24 cellular contexts compared by ENCODE assay signal in genomic region chr13:44976949-44977583, GRCh38. TPM values are rescaled to one million over a fixed set of nuclear protein-coding genes. Genes with fewer than 3 reads are reported as not detected.
A peak's percentile ranks its signal among the peaks of the same experiment; 100 is the strongest.
DNase-seq lines count a peak whose midpoint lies in the region; ATAC-seq and TF ChIP-seq lines count a peak whose summit lies in the region.
"Had no signal": no experiment of that assay in that cellular context is flagged by ENCODE, and none has a peak within 500 bp of the region (broad histone marks: within the 10 kb centered on the region; RNA-seq: fewer than 3 reads in every experiment).

No MANE protein-coding gene starts in this region.

- no peaks in the 10 kb centered on the region for H3K27me3 Mint-ChIP-seq in activated T-helper 17 cell treated with anti-CD3 and anti-CD28 coated beads, Interleukin-2, amount 50 U/mL, for 72 hours

- intact Hi-C loops in upper lobe of right lung (cut with DNase I): loop anchor here (10.0 kb wide), 1 partner anchor 492 kb away; no protein-coding TSS in a partner anchor

- DNase-seq in left kidney (ENCODE audit: low read depth, low spot score): peak; percentile 12
- no peak for DNase-seq in upper lobe of right lung
- DNase-seq in HUDEP-2 (lab: John Stamatoyannopoulos, UW; ENCODE audit: unreplicated experiment in 76 of 76): no peak
- DNase-seq: Caco-2; CD8-positive, alpha-beta T cell; DMS79 treated with DMSO at 0.1 percent for 48 hours; GF-D8; Karpas-422; MV-4-11; NCI-H1105 treated with DMSO at 0.1 percent for 48 hours; NCI-H146; NCI-H2029; NCI-H446 treated with DMSO at 0.1 percent for 48 hours; NCI-H526; SK-N-SH; SW 1271 had no signal

- H3K9me3 Mint-ChIP-seq in activated T-helper 17 cell treated with anti-CD3 and anti-CD28 coated beads, Interleukin-2, amount 50 U/mL, for 72 hours: no peaks in the 10 kb centered on the region
- H3K9me3 Mint-ChIP-seq: CD8-positive, alpha-beta T cell had no signal

- no peak overlapping the region for H3K4me3 Mint-ChIP-seq in activated T-helper 17 cell treated with anti-CD3 and anti-CD28 coated beads, Interleukin-2, amount 50 U/mL, for 72 hours
- H3K4me3 Mint-ChIP-seq: CD8-positive, alpha-beta T cell had no signal

- peak overlapping the region; percentile 53 for H3K27ac Mint-ChIP-seq in activated T-helper 17 cell treated with anti-CD3 and anti-CD28 coated beads, Interleukin-2, amount 50 U/mL, for 72 hours
- H3K27ac Mint-ChIP-seq: CD8-positive, alpha-beta T cell had no signal

- no peaks in the 10 kb centered on the region for H3K4me1 Mint-ChIP-seq in activated T-helper 17 cell treated with anti-CD3 and anti-CD28 coated beads, Interleukin-2, amount 50 U/mL, for 72 hours

- CTCF ChIA-PET in HEK293 (lab: Yijun Ruan, JAX): interaction anchor here (0.6 to 1.2 kb wide), 4 partner anchors 38 to 494 kb away, joined by 3 to 6 read pairs (median 4); no protein-coding TSS in a partner anchor

- H3K4me3 ChIP-seq in HEK293 (ENCODE audit: low read depth, low read length) (no peak overlapping the region), upper lobe of right lung (no peak overlapping the region)

- peaks cover 54% of the 10 kb centered on the region for H3K36me3 Mint-ChIP-seq in activated T-helper 17 cell treated with anti-CD3 and anti-CD28 coated beads, Interleukin-2, amount 50 U/mL, for 72 hours (ENCODE audit: low read depth)
- H3K36me3 Mint-ChIP-seq: CD8-positive, alpha-beta T cell had no signal

- H3K27ac ChIP-seq in HEK293 (ENCODE audit: extremely low read depth, low read depth, low read length) (no peak overlapping the region), upper lobe of right lung (no peak overlapping the region)
- H3K27ac ChIP-seq: C4-2B, HL-60 had no signal

- POLR2A ChIA-PET in HEK293 (lab: Yijun Ruan, JAX): no interaction called here

- H3K4me1 ChIP-seq in HEK293 (ENCODE audit: control insufficient read depth, insufficient read depth, low read length): peaks cover 3% of the 10 kb centered on the region; the same call in 1 of the 2 replicates
- H3K4me1 ChIP-seq in upper lobe of right lung: peaks cover 10% of the 10 kb centered on the region

- H3K36me3 ChIP-seq in HEK293 (ENCODE audit: control insufficient read depth in 2 of 2, insufficient read depth in 1 of 2, low read length in 2 of 2) (peaks cover 15 to 57% of the 10 kb centered on the region in 2 experiments), upper lobe of right lung (peaks cover 41% of the 10 kb centered on the region)

- TF ChIP-seq CTCF in HEK293 (tag by site-specific recombination; IDR thresholded peaks at IDR 0.05) (no peak), upper lobe of right lung (IDR thresholded peaks at IDR 0.05) (no peak)

- H3K9me3 ChIP-seq in HEK293 (ENCODE audit: control insufficient read depth, insufficient read depth, low read depth, low read length) (no peaks in the 10 kb centered on the region), upper lobe of right lung (no peaks in the 10 kb centered on the region)
- H3K9me3 ChIP-seq: Caco-2, SK-N-SH had no signal

- ATAC-seq in activated T-helper 17 cell treated with anti-CD3 and anti-CD28 coated beads, Interleukin-2, amount 50 U/mL, for 72 hours (replicated peaks): no peak
- peak; percentile 52 for ATAC-seq in upper lobe of right lung
- ATAC-seq in GM21786 (IDR thresholded peaks at IDR 0.05; ENCODE audit: unreplicated experiment): no peak
- no peak for ATAC-seq in GM21515 (IDR thresholded peaks at IDR 0.05; ENCODE audit: unreplicated experiment)
- ATAC-seq: CD8-positive, alpha-beta T cell; HCT116; HepG2 had no signal

- no peaks in the 10 kb centered on the region for H3K27me3 ChIP-seq in upper lobe of right lung

TF ChIP-seq in HEK293, 187 proteins besides CTCF, POLR2A, EP300 and RAD21:
- TF ChIP-seq PRDM6 (tag by site-specific recombination; IDR thresholded peaks at IDR 0.05): peak; percentile 45
- TF ChIP-seq, protein P1, sequence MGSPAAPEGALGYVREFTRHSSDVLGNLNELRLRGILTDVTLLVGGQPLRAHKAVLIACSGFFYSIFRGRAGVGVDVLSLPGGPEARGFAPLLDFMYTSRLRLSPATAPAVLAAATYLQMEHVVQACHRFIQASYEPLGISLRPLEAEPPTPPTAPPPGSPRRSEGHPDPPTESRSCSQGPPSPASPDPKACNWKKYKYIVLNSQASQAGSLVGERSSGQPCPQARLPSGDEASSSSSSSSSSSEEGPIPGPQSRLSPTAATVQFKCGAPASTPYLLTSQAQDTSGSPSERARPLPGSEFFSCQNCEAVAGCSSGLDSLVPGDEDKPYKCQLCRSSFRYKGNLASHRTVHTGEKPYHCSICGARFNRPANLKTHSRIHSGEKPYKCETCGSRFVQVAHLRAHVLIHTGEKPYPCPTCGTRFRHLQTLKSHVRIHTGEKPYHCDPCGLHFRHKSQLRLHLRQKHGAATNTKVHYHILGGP (tag by site-specific recombination; IDR thresholded peaks at IDR 0.05): no peak

RNA-seq across cellular contexts. Expression of gene NUFIP1, which starts 12.2 kb away (rescaled TPM):
- 1 to 10 TPM; 4.8 to 8.4 TPM for total RNA-seq in activated T-helper 17 cell treated with anti-CD3 and anti-CD28 coated beads, Interleukin-2, amount 50 U/mL, for 72 hours
- 4.2 TPM for total RNA-seq in upper lobe of right lung

RNA-seq across cellular contexts. Expression of gene GPALPP1, which starts 12.3 kb away (rescaled TPM):
- total RNA-seq in activated T-helper 17 cell treated with anti-CD3 and anti-CD28 coated beads, Interleukin-2, amount 50 U/mL, for 72 hours: 10 to 100 TPM; 20.9 to 26.0 TPM
- total RNA-seq in upper lobe of right lung: 24.4 TPM
